ENCODE assay signal across 8 cellular contexts in genomic region chr15:84734794-84735479, GRCh38. TPM values are rescaled to one million over a fixed set of nuclear protein-coding genes. Genes with fewer than 3 reads are reported as not detected.
DNase-seq lines count a peak whose midpoint lies in the region; ATAC-seq and TF ChIP-seq lines count a peak whose summit lies in the region.

No MANE protein-coding gene starts in this region.

- no peaks in the 10 kb centered on the region for H4K20me1 ChIP-seq in DOHH2 (ENCODE audit: control insufficient read depth, insufficient read depth, low read depth, low read length)

- DNase-seq in HL-60 (ENCODE audit: low read depth in 1 of 2, low spot score in 1 of 2) = peak; percentile 96
- DNase-seq in SK-N-MC (ENCODE audit: low read depth, low spot score) = peak; percentile 28
- peak; percentile 66 to 75 for DNase-seq in activated naive CD4-positive, alpha-beta T cell treated with anti-CD3 and anti-CD28 coated beads, Interleukin-2, amount 50 U/mL, for 72 hours (ENCODE audit: low spot score in 2 of 2)
- peak; percentile 56 to 63 (median 56) for DNase-seq in immature natural killer cell
- DNase-seq in stimulated activated CD4-positive, alpha-beta T cell treated with anti-CD3 and anti-CD28 coated beads, TNF-alpha, amount 100 ng/mL, for 1 hour (ENCODE audit: low read depth in 3 of 3, low spot score in 1 of 3) = peak in 2 of 3 donors; percentile 29

- no peak overlapping the region for H3K9ac ChIP-seq in SK-N-MC (ENCODE audit: insufficient read length)

- H3F3A ChIP-seq in DOHH2 (ENCODE audit: control insufficient read depth, insufficient read depth) = peaks cover 17% of the 10 kb centered on the region

- peaks cover 31% of the 10 kb centered on the region for H3K4me1 ChIP-seq in DOHH2 (ENCODE audit: control insufficient read depth, low read length)

- H3K9me3 ChIP-seq in DOHH2 (ENCODE audit: control insufficient read depth, insufficient read depth, low read length) (no peaks in the 10 kb centered on the region), SK-N-MC (ENCODE audit: low read depth, low read length) (no peaks in the 10 kb centered on the region)

- H3K27ac Mint-ChIP-seq in activated naive CD4-positive, alpha-beta T cell treated with anti-CD3 and anti-CD28 coated beads, Interleukin-2, amount 50 U/mL, for 72 hours = peak overlapping the region; percentile 95 to 98
- peak overlapping the region; percentile 81 to 90 (median 84) for H3K27ac Mint-ChIP-seq in immature natural killer cell

- H3K4me2 ChIP-seq in DOHH2 (ENCODE audit: low read length) = peak overlapping the region; percentile 77

- peaks cover 43 to 48% of the 10 kb centered on the region in 2 donors for H3K4me1 Mint-ChIP-seq in immature natural killer cell

- TF ChIP-seq CTCF in DOHH2 (IDR thresholded peaks at IDR 0.05; ENCODE audit: low read depth, low read length, poor library complexity, severe bottlenecking) = no peak
- TF ChIP-seq CTCF in HL-60 (IDR thresholded peaks at IDR 0.05; ENCODE audit: insufficient read depth, low read length) = no peak

- H3K27me3 ChIP-seq in DOHH2 (ENCODE audit: control insufficient read depth, low read length) = no peaks in the 10 kb centered on the region
- H3K27me3 ChIP-seq in HL-60 (ENCODE audit: insufficient read depth, poor library complexity, severe bottlenecking) = no peaks in the 10 kb centered on the region

- peaks cover 5 to 7% (median 6%) of the 10 kb centered on the region in 3 donors for H3K27me3 Mint-ChIP-seq in immature natural killer cell (ENCODE audit: low read depth in 3 of 3)

- peaks cover 0 to 8% of the 10 kb centered on the region in 2 donors for H3K36me3 Mint-ChIP-seq in activated naive CD4-positive, alpha-beta T cell treated with anti-CD3 and anti-CD28 coated beads, Interleukin-2, amount 50 U/mL, for 72 hours
- no peaks in the 10 kb centered on the region for H3K36me3 Mint-ChIP-seq in immature natural killer cell

- H3K9me2 ChIP-seq in DOHH2 (replicated peaks; ENCODE audit: control insufficient read depth, low read length) = no peaks in the 10 kb centered on the region

- ATAC-seq in GM21390 (IDR thresholded peaks at IDR 0.05; ENCODE audit: unreplicated experiment) = peak; percentile 57
- ATAC-seq in activated naive CD4-positive, alpha-beta T cell treated with anti-CD3 and anti-CD28 coated beads, Interleukin-2, amount 50 U/mL, for 72 hours = peak; percentile 44 to 61
- ATAC-seq in GM19328 (IDR thresholded peaks at IDR 0.05; ENCODE audit: unreplicated experiment) = no peak

- peak overlapping the region; percentile 59 for H3K4me3 ChIP-seq in DOHH2 (ENCODE audit: low read length)
- no peak overlapping the region for H3K4me3 ChIP-seq in HL-60 (replicated peaks; ENCODE audit: insufficient read depth, low read length)
- H3K4me3 ChIP-seq in SK-N-MC = peak overlapping the region; percentile 41

- no peaks in the 10 kb centered on the region for H3K79me2 ChIP-seq in DOHH2 (ENCODE audit: control insufficient read depth, low read length)

- peak overlapping the region; percentile 74 to 94 (median 87) for H3K4me3 Mint-ChIP-seq in immature natural killer cell

- peaks cover 0 to 5% of the 10 kb centered on the region in 2 donors for H3K9me3 Mint-ChIP-seq in activated naive CD4-positive, alpha-beta T cell treated with anti-CD3 and anti-CD28 coated beads, Interleukin-2, amount 50 U/mL, for 72 hours
- H3K9me3 Mint-ChIP-seq in immature natural killer cell = no peaks in the 10 kb centered on the region

- H3K27ac ChIP-seq in DOHH2 (ENCODE audit: low read depth, low read length) = peak overlapping the region; percentile 63
- H3K27ac ChIP-seq in HL-60 (replicated peaks) = peak overlapping the region; percentile 83
- peak overlapping the region; percentile 40; the same call in 1 of the 2 replicates for H3K27ac ChIP-seq in SK-N-MC

- H3K36me3 ChIP-seq in DOHH2 (ENCODE audit: control insufficient read depth, low read length) (peaks cover 4% of the 10 kb centered on the region; the same call in 1 of the 2 replicates), SK-N-MC (ENCODE audit: insufficient read depth, low read length) (no peaks in the 10 kb centered on the region)

RNA-seq across cellular contexts. Expression of gene ZNF592, which starts 13.5 kb away (rescaled TPM):
- total RNA-seq in activated naive CD4-positive, alpha-beta T cell treated with anti-CD3 and anti-CD28 coated beads, Interleukin-2, amount 50 U/mL, for 72 hours = 10 to 100 TPM; 22.7 to 34.7 TPM
- polyA plus RNA-seq in immature natural killer cell = 1 to 10 TPM; 2.1 to 10.0 (median 2.4) TPM

RNA-seq across cellular contexts. Expression of gene SEC11A, which starts 19.0 kb away (rescaled TPM):
- 100 to 1,000 TPM; 111 to 129 TPM for total RNA-seq in activated naive CD4-positive, alpha-beta T cell treated with anti-CD3 and anti-CD28 coated beads, Interleukin-2, amount 50 U/mL, for 72 hours
- polyA plus RNA-seq in immature natural killer cell = 100 to 1,000 TPM; 173 to 210 (median 188) TPM

Comparison
In these comparisons a context has a peak if more than half of its experiments do, and no peak if none do; other contexts are left out.
1. DNase-seq: peak in every context shown above with its lines; median percentile 96 in HL-60; 70 in activated naive CD4-positive, alpha-beta T cell treated with anti-CD3 and anti-CD28 coated beads, Interleukin-2, amount 50 U/mL, for 72 hours; 56 in immature natural killer cell; 29 in stimulated activated CD4-positive, alpha-beta T cell treated with anti-CD3 and anti-CD28 coated beads, TNF-alpha, amount 100 ng/mL, for 1 hour; 28 in SK-N-MC.